Comparison of ENCODE assay signal across 26 cellular contexts in genomic region chr5:94140300-94140699, GRCh38.
"Had no signal": no experiment of that assay in that cellular context is flagged by ENCODE, and none has a peak within 500 bp of the region (broad histone marks: within the 10 kb centered on the region; RNA-seq: fewer than 3 reads in every experiment).

No MANE protein-coding gene starts in this region.

- H3K79me2 ChIP-seq: parathyroid adenoma had no signal

- H3K27me3 ChIP-seq: neural progenitor cell, ovary, right lobe of liver, sigmoid colon, suprapubic skin, testis, tibial artery, transverse colon, upper lobe of right lung, uterus had no signal

- DNase-seq: natural killer cell; occipital lobe; ovary; posterior cingulate gyrus; psoas muscle; right cardiac atrium; right lobe of liver; sigmoid colon; small intestine; stimulated activated CD4-positive, alpha-beta T cell treated with anti-CD3 and anti-CD28 coated beads, Interleukin-1b, Interleukin-23, amount 100 ng/mL, for 48 hours; stimulated activated CD4-positive, alpha-beta T cell treated with anti-CD3 and anti-CD28 coated beads, Interleukin-4, amount 100 ng/mL, for 1 hour; stimulated activated CD4-positive, alpha-beta T cell treated with anti-CD3 and anti-CD28 coated beads, Interleukin-4, amount 100 ng/mL, for 4 hours; stimulated activated CD8-positive, alpha-beta memory T cell treated with anti-CD3 and anti-CD28 coated beads, Interleukin-4, amount 100 ng/mL, for 48 hours; stimulated activated naive CD4-positive, alpha-beta T cell; stimulated activated naive CD8-positive, alpha-beta T cell treated with anti-CD3 and anti-CD28 coated beads, Interleukin-15, amount 100 ng/mL, for 72 hours; stimulated activated naive CD8-positive, alpha-beta T cell treated with anti-CD3 and anti-CD28 coated beads, Interleukin-15, Interleukin-2, amounts not matched to agents 100 U/mL and 50 U/mL, for 24 hours; substantia nigra; testis; tibial artery; transverse colon; upper lobe of right lung; uterus had no signal

- H3K36me3 ChIP-seq: neural progenitor cell, ovary, right lobe of liver, sigmoid colon, suprapubic skin, tibial artery, transverse colon, upper lobe of right lung, uterus had no signal

- H3K4me1 ChIP-seq: neural progenitor cell, parathyroid adenoma, psoas muscle, right lobe of liver, sigmoid colon, suprapubic skin, testis, tibial artery, transverse colon, upper lobe of right lung, uterus had no signal

- H3K4me3 ChIP-seq: neural progenitor cell, ovary, psoas muscle, right lobe of liver, sigmoid colon, suprapubic skin, testis, tibial artery, transverse colon, upper lobe of right lung, uterus had no signal

- H2AFZ ChIP-seq: neural progenitor cell, parathyroid adenoma had no signal

- H3K27ac ChIP-seq: neural progenitor cell, ovary, parathyroid adenoma, psoas muscle, right lobe of liver, sigmoid colon, suprapubic skin, testis, tibial artery, transverse colon, upper lobe of right lung, uterus had no signal

- FAIRE-seq: small intestine had no signal

- H3K4me2 ChIP-seq: neural progenitor cell had no signal

- H3K9ac ChIP-seq: neural progenitor cell, parathyroid adenoma had no signal

- H3K9me3 ChIP-seq: right lobe of liver, testis, uterus had no signal

- ATAC-seq: natural killer cell; psoas muscle; right cardiac atrium; right lobe of liver; stimulated activated memory B cell treated with anti-CD40 and anti-IgM and Interleukin-4, amounts not matched to agents 10 μg/mL and 1 μg/mL and 100 μg/mL, for 72 hours; stimulated activated naive CD8-positive, alpha-beta T cell treated with anti-CD3 and anti-CD28 coated beads, Interleukin-15, amount 100 ng/mL, for 72 hours; stimulated activated naive CD8-positive, alpha-beta T cell treated with anti-CD3 and anti-CD28 coated beads, Interleukin-15, Interleukin-2, amounts not matched to agents 100 U/mL and 50 U/mL, for 24 hours; upper lobe of right lung had no signal
